Comparison of ENCODE assay signal across 8 cellular contexts in the genomic region with DNA sequence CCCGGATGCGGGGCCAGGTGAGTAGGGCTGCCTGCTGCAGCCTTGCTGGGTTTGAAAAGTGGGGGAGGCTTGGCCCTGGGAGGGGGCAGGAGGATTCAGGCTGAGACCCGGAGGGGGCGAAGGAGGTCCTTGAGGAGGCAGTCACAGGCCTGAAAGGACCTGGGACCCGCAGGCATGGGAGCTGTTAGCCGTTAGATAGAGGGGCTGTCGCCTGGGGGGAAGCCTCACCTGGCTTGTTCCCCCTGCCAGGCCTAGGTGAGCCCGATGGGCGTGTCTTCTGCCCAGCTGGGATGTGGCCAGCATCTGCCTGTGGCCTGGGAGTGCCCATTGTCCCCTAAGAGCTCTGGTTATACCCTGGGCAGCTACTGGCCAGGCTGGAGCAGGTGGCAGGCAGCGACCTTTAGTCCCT. TPM values are rescaled to one million over a fixed set of nuclear protein-coding genes. Genes with fewer than 3 reads are reported as not detected.
DNase-seq lines count a peak whose midpoint lies in the region; ATAC-seq and TF ChIP-seq lines count a peak whose summit lies in the region.

No MANE protein-coding gene starts in this region.

- intact Hi-C loops in CD14-positive monocyte (cut with micrococcal nuclease): loop anchor here (5.0 to 10.0 kb wide), 3 partner anchors 262 to 372 kb away; no protein-coding TSS in a partner anchor
- intact Hi-C loops in naive thymus-derived CD4-positive, alpha-beta T cell (cut with micrococcal nuclease): loop anchor here (1.0 to 10.0 kb wide), 13 partner anchors 28 to 828 kb away; partner anchors contain the start of genes TOLLIP (in 2 of the 2), BRSK2 (in 1 of the 2), KRTAP5-5 (in 1 of the 2) and LSP1 (in 1 of the 2)

- no peaks in the 10 kb centered on the region for H3K36me3 Mint-ChIP-seq in CD14-positive monocyte
- peaks cover 0 to 4% (median 4%) of the 10 kb centered on the region in 5 donors for H3K36me3 Mint-ChIP-seq in naive thymus-derived CD4-positive, alpha-beta T cell

- no peak for DNase-seq in CD14-positive monocyte (ENCODE audit: low spot score)
- peak; percentile 63 for DNase-seq in LoVo (ENCODE audit: low spot score)
- peak in 1 of 61 donors; percentile 49 for DNase-seq in caudate nucleus (lab: John Stamatoyannopoulos, UW)
- DNase-seq in naive thymus-derived CD4-positive, alpha-beta T cell: peak in 3 of 9 donors; percentile 29 to 38 (median 35)
- DNase-seq in NCI-H345 treated with DMSO at 0.1 percent for 48 hours (lab: John Stamatoyannopoulos, UW; ENCODE audit: unreplicated experiment): no peak
- no peak for DNase-seq in middle frontal gyrus (ENCODE audit: extremely low spot score, low spot score)
- no peak for DNase-seq in nucleus accumbens (lab: John Stamatoyannopoulos, UW)
- no peak for DNase-seq in activated CD4-positive, alpha-beta T cell treated with anti-CD3 and anti-CD28 coated beads, Interleukin-2, amount 50 U/mL, for 4 hours

- POLR2A ChIA-PET in naive thymus-derived CD4-positive, alpha-beta T cell (lab: Charles Lee): interaction anchor here (0.6 to 3.4 kb wide), 6 partner anchors 8 to 311 kb away, joined by 3 to 26 read pairs (median 4); no protein-coding TSS in a partner anchor

- peaks cover 61 to 75% (median 63%) of the 10 kb centered on the region in 3 donors for H3K27me3 Mint-ChIP-seq in CD14-positive monocyte (ENCODE audit: low read depth in 3 of 3)
- H3K27me3 Mint-ChIP-seq in naive thymus-derived CD4-positive, alpha-beta T cell: peaks cover 0 to 44% (median 3%) of the 10 kb centered on the region in 5 donors

- peak overlapping the region; percentile 1 for H3K27ac ChIP-seq in caudate nucleus (ENCODE audit: low read depth, low read length)
- H3K27ac ChIP-seq in naive thymus-derived CD4-positive, alpha-beta T cell (ENCODE audit: low read depth, low read length): peak overlapping the region; percentile 90

- H3K4me3 Mint-ChIP-seq in CD14-positive monocyte: peak overlapping the region; percentile 45 to 72
- H3K4me3 Mint-ChIP-seq in naive thymus-derived CD4-positive, alpha-beta T cell: peak overlapping the region; percentile 14 to 87 (median 80)

- peaks cover 0 to 6% (median 0%) of the 10 kb centered on the region in 3 experiments for H3K36me3 ChIP-seq in naive thymus-derived CD4-positive, alpha-beta T cell (ENCODE audit: control insufficient read depth in 2 of 3, insufficient read depth in 3 of 3, low read length in 3 of 3)

- peak overlapping the region; percentile 63 for H3K4me3 ChIP-seq in naive thymus-derived CD4-positive, alpha-beta T cell (ENCODE audit: low read length)

- no peak for ATAC-seq in naive thymus-derived CD4-positive, alpha-beta T cell

- H3K27me3 ChIP-seq in naive thymus-derived CD4-positive, alpha-beta T cell (ENCODE audit: control insufficient read depth in 2 of 2, insufficient read depth in 2 of 2, low read length in 2 of 2): no peaks in the 10 kb centered on the region

- H3K27ac Mint-ChIP-seq in CD14-positive monocyte: no peak overlapping the region
- peak overlapping the region in 8 of 9 donors; percentile 21 to 90 (median 82) for H3K27ac Mint-ChIP-seq in naive thymus-derived CD4-positive, alpha-beta T cell

- TF ChIP-seq CTCF in CD14-positive monocyte (IDR thresholded peaks at IDR 0.05): no peak

- peaks cover 0 to 6% (median 0%) of the 10 kb centered on the region in 3 experiments for H3K9me3 ChIP-seq in naive thymus-derived CD4-positive, alpha-beta T cell (ENCODE audit: control insufficient read depth in 2 of 3, low read length in 3 of 3)

- CTCF ChIA-PET in naive thymus-derived CD4-positive, alpha-beta T cell (lab: Charles Lee): interaction anchor here (0.7 to 2.8 kb wide), 9 partner anchors 9 to 285 kb away, joined by 3 to 30 read pairs (median 4); no protein-coding TSS in a partner anchor

- peaks cover 8 to 19% (median 15%) of the 10 kb centered on the region in 7 donors for H3K9me3 Mint-ChIP-seq in CD14-positive monocyte
- peaks cover 0 to 9% (median 5%) of the 10 kb centered on the region in 11 donors for H3K9me3 Mint-ChIP-seq in naive thymus-derived CD4-positive, alpha-beta T cell

- H3K4me1 ChIP-seq in naive thymus-derived CD4-positive, alpha-beta T cell (ENCODE audit: control insufficient read depth in 2 of 2, insufficient read depth in 2 of 2, low read length in 2 of 2): peaks cover 19 to 25% of the 10 kb centered on the region in 2 donors

- no peaks in the 10 kb centered on the region for H3K4me1 Mint-ChIP-seq in CD14-positive monocyte
- H3K4me1 Mint-ChIP-seq in naive thymus-derived CD4-positive, alpha-beta T cell: peaks cover 0 to 21% (median 9%) of the 10 kb centered on the region in 7 donors

RNA-seq across cellular contexts. Expression of gene DUSP8, which starts 1.8 kb away (rescaled TPM):
- polyA plus RNA-seq in CD14-positive monocyte: not detected
- total RNA-seq in naive thymus-derived CD4-positive, alpha-beta T cell: 10 to 100 TPM in 2 of 5 experiments, 1 to 10 TPM in 2, under 1 TPM in 1; 0.41 to 79.3 (median 4.4) TPM
- under 1 TPM; 0.22 to 0.35 TPM for polyA plus RNA-seq in naive thymus-derived CD4-positive, alpha-beta T cell

RNA-seq across cellular contexts. Expression of gene KRTAP5-1, which starts 11.2 kb away (rescaled TPM):
- not detected for polyA plus RNA-seq in CD14-positive monocyte
- total RNA-seq in naive thymus-derived CD4-positive, alpha-beta T cell: not detected
- not detected for polyA plus RNA-seq in naive thymus-derived CD4-positive, alpha-beta T cell

RNA-seq across cellular contexts. Expression of gene KRTAP5-2, which starts 24.2 kb away (rescaled TPM):
- polyA plus RNA-seq in CD14-positive monocyte: not detected
- not detected for total RNA-seq in naive thymus-derived CD4-positive, alpha-beta T cell
- polyA plus RNA-seq in naive thymus-derived CD4-positive, alpha-beta T cell: not detected

RNA-seq across cellular contexts. Expression of gene KRTAP5-3, which starts 34.4 kb away (rescaled TPM):
- polyA plus RNA-seq in CD14-positive monocyte: not detected
- not detected for total RNA-seq in naive thymus-derived CD4-positive, alpha-beta T cell
- not detected for polyA plus RNA-seq in naive thymus-derived CD4-positive, alpha-beta T cell

RNA-seq across cellular contexts. Expression of gene KRTAP5-4, which starts 48.1 kb away (rescaled TPM):
- polyA plus RNA-seq in CD14-positive monocyte: not detected
- total RNA-seq in naive thymus-derived CD4-positive, alpha-beta T cell: not detected
- polyA plus RNA-seq in naive thymus-derived CD4-positive, alpha-beta T cell: not detected

Comparison
In these comparisons a context has a peak if more than half of its experiments do, and no peak if none do; other contexts are left out.
1. H3K27ac Mint-ChIP-seq: peak in naive thymus-derived CD4-positive, alpha-beta T cell (8 of 9); none in CD14-positive monocyte (0 of 7).